8 cellular contexts compared by ENCODE assay signal in genomic region chr1:24928631-24929090, GRCh38. TPM values are rescaled to one million over a fixed set of nuclear protein-coding genes. Genes with fewer than 3 reads are reported as not detected.
DNase-seq lines count a peak whose midpoint lies in the region; ATAC-seq and TF ChIP-seq lines count a peak whose summit lies in the region.

No MANE protein-coding gene starts in this region.

- H3K27ac ChIP-seq in breast epithelium: peak overlapping the region; percentile 71 to 86

- BruUV-seq in MCF 10A (replicated peaks; lab: Mats Ljungman, UMichigan): no TSS peak

- CTCF ChIA-PET in MCF 10A (lab: Yijun Ruan, JAX): interaction anchor here (1.6 kb wide), 1 partner anchor 172 kb away, joined by 5 read pairs; no protein-coding TSS in a partner anchor

- H3K4me3 ChIP-seq in breast epithelium: peak overlapping the region; percentile 31 to 80 (median 62)

- no peaks in the 10 kb centered on the region for H3K9me3 ChIP-seq in breast epithelium

- H3K27me3 ChIP-seq in breast epithelium: peaks cover 6 to 78% of the 10 kb centered on the region in 2 donors

- H3K4me1 Mint-ChIP-seq in MCF 10A (ENCODE audit: insufficient read depth, unreplicated experiment): no peaks in the 10 kb centered on the region
- no peaks in the 10 kb centered on the region for H3K4me1 Mint-ChIP-seq in glutamatergic neuron (ENCODE audit: low read depth, unreplicated experiment)

- ATAC-seq in HG03460 (IDR thresholded peaks at IDR 0.05; ENCODE audit: unreplicated experiment) (no peak), HG03095 (IDR thresholded peaks at IDR 0.05; ENCODE audit: unreplicated experiment) (no peak)

- intact Hi-C loops in breast epithelium (cut with DNase I; ENCODE audit: low total_unique reads): no loop called here
- intact Hi-C loops in MCF 10A (cut with micrococcal nuclease): no loop called here

- no peaks in the 10 kb centered on the region for H3K36me3 ChIP-seq in breast epithelium

- H3K4me3 Mint-ChIP-seq in MCF 10A (ENCODE audit: unreplicated experiment) (no peak overlapping the region), glutamatergic neuron (ENCODE audit: unreplicated experiment) (no peak overlapping the region)

- H3K9me3 Mint-ChIP-seq in MCF 10A (ENCODE audit: unreplicated experiment): no peaks in the 10 kb centered on the region
- peaks cover 7% of the 10 kb centered on the region for H3K9me3 Mint-ChIP-seq in glutamatergic neuron (ENCODE audit: unreplicated experiment)

- no peak overlapping the region for H3K27ac Mint-ChIP-seq in MCF 10A (ENCODE audit: low read depth, unreplicated experiment)
- no peak overlapping the region for H3K27ac Mint-ChIP-seq in glutamatergic neuron (ENCODE audit: unreplicated experiment)

- peaks cover 35% of the 10 kb centered on the region for H3K27me3 Mint-ChIP-seq in MCF 10A (ENCODE audit: insufficient read depth, unreplicated experiment)
- H3K27me3 Mint-ChIP-seq in glutamatergic neuron (ENCODE audit: unreplicated experiment): peaks cover 26% of the 10 kb centered on the region

- H3K4me1 ChIP-seq in breast epithelium: no peaks in the 10 kb centered on the region

- no peak for TF ChIP-seq POLR2A in breast epithelium (IDR thresholded peaks at IDR 0.05)

- DNase-seq in breast epithelium (ENCODE audit: low spot score in 2 of 2): no peak
- no peak for DNase-seq in MCF 10A (ENCODE audit: unreplicated experiment)
- DNase-seq in activated CD4-positive, alpha-beta T cell treated with anti-CD3 and anti-CD28 coated beads for 4 hours: peak; percentile 56 to 57
- peak; percentile 55 for DNase-seq in glutamatergic neuron
- peak; percentile 59 for DNase-seq in stimulated activated naive CD4-positive, alpha-beta T cell treated with Interleukin-2 at 50 U/mL for 16 hours (lab: John Stamatoyannopoulos, UW)
- no peak for DNase-seq in iPS-NIHi11 (ENCODE audit: low spot score)

- H3K36me3 Mint-ChIP-seq in MCF 10A (ENCODE audit: insufficient read depth, unreplicated experiment): no peaks in the 10 kb centered on the region
- no peaks in the 10 kb centered on the region for H3K36me3 Mint-ChIP-seq in glutamatergic neuron (ENCODE audit: unreplicated experiment)

- POLR2A ChIA-PET in MCF 10A (lab: Yijun Ruan, JAX): no interaction called here

- no peak for TF ChIP-seq CTCF in breast epithelium (IDR thresholded peaks at IDR 0.05)
- no peak for TF ChIP-seq CTCF in MCF 10A (IDR thresholded peaks at IDR 0.05; ENCODE audit: unreplicated experiment)
- no peak for TF ChIP-seq CTCF in glutamatergic neuron (IDR thresholded peaks at IDR 0.05; ENCODE audit: partially characterized antibody, unreplicated experiment)

RNA-seq across cellular contexts. Expression of gene RUNX3, which starts 1.4 kb away (rescaled TPM):
- 1 to 10 TPM; 1.9 to 9.1 (median 5.6) TPM for total RNA-seq in breast epithelium
- not detected in 2 replicates for total RNA-seq in MCF 10A (2022)
- 0.15 TPM for total RNA-seq in glutamatergic neuron (ENCODE audit: unreplicated experiment)

Comparison
In these comparisons a context has a peak if more than half of its experiments do, and no peak if none do; other contexts are left out.
1. DNase-seq: peak in activated CD4-positive, alpha-beta T cell treated with anti-CD3 and anti-CD28 coated beads for 4 hours (2 of 2), glutamatergic neuron (single experiment) and stimulated activated naive CD4-positive, alpha-beta T cell treated with Interleukin-2 at 50 U/mL for 16 hours (single experiment); none in breast epithelium (0 of 2), MCF 10A (single experiment) and iPS-NIHi11 (single experiment).